In genomic region chr1:70205437-70206118, GRCh38 we compare ENCODE assay signal across 8 cellular contexts. TPM values are rescaled to one million over a fixed set of nuclear protein-coding genes. Genes with fewer than 3 reads are reported as not detected.
A peak's percentile ranks its signal among the peaks of the same experiment; 100 is the strongest.
DNase-seq lines count a peak whose midpoint lies in the region; ATAC-seq and TF ChIP-seq lines count a peak whose summit lies in the region.

LRRC40 (minus strand) TSS chr1:70205579; CDS start chr1:70205540, 39 bp downstream.

- WGBS in esophagus muscularis mucosa, result 0% methylated on average over 12 of the region's 46 CpGs

- H2AFZ ChIP-seq in KMS-11 (ENCODE audit: low read depth), result peak within 1 kb of the TSS; percentile 81

- no peak for TF ChIP-seq CTCF in KMS-11 (conservative IDR thresholded peaks at IDR 0.05; ENCODE audit: low read depth, low read length)
- peak in 1 of 6 experiments; percentile 11 for TF ChIP-seq CTCF in Peyer's patch (IDR thresholded peaks at IDR 0.05)
- no peak for TF ChIP-seq CTCF in esophagus muscularis mucosa (IDR thresholded peaks at IDR 0.05)

- peak within 1 kb of the TSS; percentile 96 to 99 for H3K4me3 Mint-ChIP-seq in activated T-cell treated with anti-CD3 and anti-CD28 coated beads, Interleukin-2, amount 50 U/mL, for 72 hours

- no peaks in the 10 kb centered on the region for H3K27me3 Mint-ChIP-seq in activated T-cell treated with anti-CD3 and anti-CD28 coated beads, Interleukin-2, amount 50 U/mL, for 72 hours (ENCODE audit: low read depth)

- H3K27me3 ChIP-seq in KMS-11 (ENCODE audit: insufficient read depth, low read depth), result no peaks in the 10 kb centered on the region
- no peaks in the 10 kb centered on the region for H3K27me3 ChIP-seq in Peyer's patch
- H3K27me3 ChIP-seq in esophagus muscularis mucosa, result no peaks in the 10 kb centered on the region
- H3K27me3 ChIP-seq in muscle layer of duodenum (ENCODE audit: low read depth, low read length), result no peaks in the 10 kb centered on the region

- H3K4me3 ChIP-seq in KMS-11 (IDR thresholded peaks at IDR 0.05; ENCODE audit: insufficient read depth, low read depth, low read length), result peak within 1 kb of the TSS; percentile 26
- peak within 1 kb of the TSS; percentile 64 to 71 (median 68) for H3K4me3 ChIP-seq in Peyer's patch
- H3K4me3 ChIP-seq in esophagus muscularis mucosa, result peak within 1 kb of the TSS; percentile 66 to 81 (median 76)
- H3K4me3 ChIP-seq in muscle layer of duodenum (ENCODE audit: low read depth in 1 of 2, low read length in 2 of 2), result peak within 1 kb of the TSS; percentile 93 to 100

- H4K20me1 ChIP-seq in KMS-11 (ENCODE audit: insufficient read depth), result no peaks in the 10 kb centered on the region

- peak; percentile 86 for ATAC-seq in GM21737 (IDR thresholded peaks at IDR 0.05; ENCODE audit: unreplicated experiment)
- ATAC-seq in activated T-cell treated with anti-CD3 and anti-CD28 coated beads, Interleukin-2, amount 50 U/mL, for 72 hours (replicated peaks in 1 of 2), result peak; percentile 98 to 100

- peaks cover 5 to 11% of the 10 kb centered on the region in 2 donors for H3K36me3 Mint-ChIP-seq in activated T-cell treated with anti-CD3 and anti-CD28 coated beads, Interleukin-2, amount 50 U/mL, for 72 hours (ENCODE audit: insufficient read depth in 2 of 2)

- H3K27ac Mint-ChIP-seq in activated T-cell treated with anti-CD3 and anti-CD28 coated beads, Interleukin-2, amount 50 U/mL, for 72 hours, result peak within 1 kb of the TSS; percentile 99

- H3K9ac ChIP-seq in KMS-11, result peak within 1 kb of the TSS; percentile 84

- TF ChIP-seq EP300 in esophagus muscularis mucosa (IDR thresholded peaks at IDR 0.05), result no peak

- H3K4me1 ChIP-seq in KMS-11 (ENCODE audit: low read depth, poor library complexity, severe bottlenecking) (peaks cover 40% of the 10 kb centered on the region), Peyer's patch (peaks cover 0 to 35% (median 7%) of the 10 kb centered on the region in 4 donors), esophagus muscularis mucosa (peaks cover 51 to 79% (median 68%) of the 10 kb centered on the region in 4 donors), muscle layer of duodenum (ENCODE audit: control insufficient read depth in 1 of 2, insufficient read depth in 2 of 2, low read length in 2 of 2) (peaks cover 0 to 57% of the 10 kb centered on the region in 2 donors)

- peak within 1 kb of the TSS; percentile 82 for H3K4me2 ChIP-seq in KMS-11

- DNase-seq in DMS53 treated with DMSO at 0.1 percent for 48 hours (lab: John Stamatoyannopoulos, UW; ENCODE audit: unreplicated experiment) (peak; percentile 95), Peyer's patch (peak; percentile 95 to 98 (median 97)), esophagus muscularis mucosa (ENCODE audit: extremely low spot score) (peak; percentile 98)
- DNase-seq in activated T-cell treated with anti-CD3 and anti-CD28 coated beads, Interleukin-2, amount 50 U/mL, for 72 hours, result peak; percentile 95 to 96
- peak; percentile 87 to 93 for DNase-seq in stimulated activated CD8-positive, alpha-beta memory T cell treated with anti-CD3 and anti-CD28 coated beads, Interleukin-7, amount 100 ng/mL, for 4 hours (ENCODE audit: low read depth in 2 of 2)

- H3K9me3 ChIP-seq in Peyer's patch (no peaks in the 10 kb centered on the region), esophagus muscularis mucosa (no peaks in the 10 kb centered on the region), muscle layer of duodenum (ENCODE audit: control insufficient read depth in 1 of 2, low read length in 2 of 2) (no peaks in the 10 kb centered on the region)

- H3K79me2 ChIP-seq in KMS-11 (ENCODE audit: insufficient read depth, low read depth), result peaks cover 94% of the 10 kb centered on the region

- H3K36me3 ChIP-seq in KMS-11 (ENCODE audit: insufficient read depth) (no peaks in the 10 kb centered on the region), Peyer's patch (no peaks in the 10 kb centered on the region), esophagus muscularis mucosa (peaks cover 0 to 13% (median 7%) of the 10 kb centered on the region in 4 donors), muscle layer of duodenum (ENCODE audit: control insufficient read depth in 1 of 2, insufficient read depth in 2 of 2, low read length in 2 of 2) (no peaks in the 10 kb centered on the region)

- H3K27ac ChIP-seq in KMS-11 (peak within 1 kb of the TSS; percentile 81), Peyer's patch (peak within 1 kb of the TSS; percentile 82 to 88 (median 82)), esophagus muscularis mucosa (replicated peaks in 1 of 4) (peak within 1 kb of the TSS; percentile 89 to 94 (median 92)), muscle layer of duodenum (ENCODE audit: low read length) (peak within 1 kb of the TSS; percentile 99)

- H3K9me3 Mint-ChIP-seq in activated T-cell treated with anti-CD3 and anti-CD28 coated beads, Interleukin-2, amount 50 U/mL, for 72 hours, result no peaks in the 10 kb centered on the region

- intact Hi-C loops in esophagus muscularis mucosa (cut with DNase I), result no loop called here

- H3K4me1 Mint-ChIP-seq in activated T-cell treated with anti-CD3 and anti-CD28 coated beads, Interleukin-2, amount 50 U/mL, for 72 hours (ENCODE audit: low read depth), result peaks cover 64% of the 10 kb centered on the region

- TF ChIP-seq POLR2A in Peyer's patch (IDR thresholded peaks at IDR 0.05) (peak; percentile 48 to 84), esophagus muscularis mucosa (IDR thresholded peaks at IDR 0.05; ENCODE audit: low read depth) (no peak)

RNA-seq across cellular contexts. Expression of gene LRRC40, which starts in this region (rescaled TPM):
- total RNA-seq in Peyer's patch (10 to 100 TPM; 12.5 to 26.6 (median 18.5) TPM), esophagus muscularis mucosa (10 to 100 TPM; 11.5 to 15.4 (median 14.6) TPM)
- 10 to 100 TPM; 22.5 to 29.0 TPM for total RNA-seq in activated T-cell treated with anti-CD3 and anti-CD28 coated beads, Interleukin-2, amount 50 U/mL, for 72 hours

Comparison
In these comparisons a context has a peak if more than half of its experiments do, and no peak if none do; other contexts are left out.
1. Peak in every context shown above with its lines: DNase-seq, ATAC-seq, H3K4me3 ChIP-seq and H3K27ac ChIP-seq.
2. H3K4me3 ChIP-seq: peak in every context shown above with its lines; median percentile 96 in muscle layer of duodenum; 76 in esophagus muscularis mucosa; 68 in Peyer's patch; 26 in KMS-11.